ENCODE assay signal across 9 cellular contexts in the genomic region with DNA sequence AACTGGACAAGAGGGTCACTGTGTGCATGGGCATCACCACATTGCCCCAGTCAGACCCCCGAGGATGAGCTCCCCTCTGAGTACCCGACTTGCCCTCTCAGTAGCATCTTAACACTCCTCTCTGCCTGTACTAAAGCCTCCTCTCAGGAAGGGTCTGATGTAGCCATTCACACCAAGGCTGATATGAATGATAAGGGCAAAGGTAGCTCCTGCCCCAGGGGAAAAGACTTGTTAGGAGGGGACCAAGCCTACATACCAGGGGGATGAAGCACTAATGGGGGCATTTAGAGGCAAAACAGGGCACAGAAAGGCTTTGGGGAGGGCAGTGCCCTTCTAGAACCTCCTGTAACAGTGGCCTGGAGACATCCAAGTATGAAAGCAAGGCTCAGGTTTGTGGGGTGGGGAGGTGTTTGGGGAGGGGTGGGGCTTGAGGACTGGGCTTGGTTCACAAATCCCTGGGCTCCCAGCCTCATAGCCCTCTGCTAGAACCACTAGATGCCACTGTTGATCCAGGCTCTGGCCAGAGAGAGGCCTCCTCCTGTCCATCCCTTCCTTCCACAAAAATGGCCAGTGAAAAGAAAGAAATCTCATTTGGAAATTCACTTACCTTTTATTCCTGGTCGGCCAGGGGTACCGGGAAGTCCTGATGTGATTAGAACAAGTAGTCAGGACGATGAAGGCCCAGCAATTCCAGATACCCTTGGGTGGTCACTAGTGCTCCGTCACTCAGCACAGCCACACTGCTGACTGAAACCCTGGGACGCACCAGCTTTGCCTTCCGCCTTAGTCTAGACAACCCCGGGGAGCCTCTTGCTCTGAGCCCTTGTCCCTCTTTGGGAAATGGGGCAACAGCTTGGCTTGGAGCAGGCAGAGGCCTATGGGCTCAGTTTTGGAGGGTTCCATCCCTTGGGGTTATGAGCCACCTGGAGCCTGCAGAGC. TPM values are rescaled to one million over a fixed set of nuclear protein-coding genes. Genes with fewer than 3 reads are reported as not detected.
DNase-seq lines count a peak whose midpoint lies in the region; ATAC-seq and TF ChIP-seq lines count a peak whose summit lies in the region.
"Had no signal": no experiment of that assay in that cellular context is flagged by ENCODE, and none has a peak within 500 bp of the region (broad histone marks: within the 10 kb centered on the region; RNA-seq: fewer than 3 reads in every experiment).

No MANE protein-coding gene starts in this region.

- peak; percentile 42 for ATAC-seq in GM19463 (IDR thresholded peaks at IDR 0.05; ENCODE audit: unreplicated experiment)
- no peak for ATAC-seq in GM19324 (IDR thresholded peaks at IDR 0.05; ENCODE audit: low FRiP score, unreplicated experiment)

- no peak overlapping the region for H3K9ac ChIP-seq in parathyroid adenoma

- H3K4me3 ChIP-seq in foreskin fibroblast (ENCODE audit: low read depth in 1 of 2, low read length in 2 of 2) (no peak overlapping the region), parathyroid adenoma (ENCODE audit: low read depth, low read length) (no peak overlapping the region), suprapubic skin (no peak overlapping the region)

- H3K27me3 ChIP-seq in parathyroid adenoma (ENCODE audit: control insufficient read depth, insufficient read depth, low read length) (no peaks in the 10 kb centered on the region), suprapubic skin (no peaks in the 10 kb centered on the region)

- TF ChIP-seq EP300 in suprapubic skin (IDR thresholded peaks at IDR 0.05), result no peak

- peaks cover 2% of the 10 kb centered on the region for H3K4me1 ChIP-seq in parathyroid adenoma
- peaks cover 5% of the 10 kb centered on the region for H3K4me1 ChIP-seq in suprapubic skin

- 80% methylated on average over 9 of the region's 9 CpGs for WGBS in suprapubic skin

- H3K9me3 ChIP-seq in parathyroid adenoma (ENCODE audit: control insufficient read depth, low read length), result no peaks in the 10 kb centered on the region
- no peaks in the 10 kb centered on the region for H3K9me3 ChIP-seq in suprapubic skin

- no peak overlapping the region for H2AFZ ChIP-seq in parathyroid adenoma

- TF ChIP-seq CTCF in foreskin fibroblast (IDR thresholded peaks at IDR 0.05; ENCODE audit: low read depth, low read length), result peak; percentile 90
- peak; percentile 72 for TF ChIP-seq CTCF in parathyroid adenoma (IDR thresholded peaks at IDR 0.05)
- peak in 1 of 2 donors; percentile 31 for TF ChIP-seq CTCF in suprapubic skin (IDR thresholded peaks at IDR 0.05)

- no peak overlapping the region for H3K4me2 ChIP-seq in parathyroid adenoma (ENCODE audit: low read length)

- no peaks in the 10 kb centered on the region for H3K79me2 ChIP-seq in parathyroid adenoma

- H3K27ac ChIP-seq in parathyroid adenoma (no peak overlapping the region), suprapubic skin (no peak overlapping the region)

- no peaks in the 10 kb centered on the region for H3K36me3 ChIP-seq in parathyroid adenoma (ENCODE audit: control insufficient read depth, insufficient read depth, low read length)
- peaks cover 22% of the 10 kb centered on the region for H3K36me3 ChIP-seq in suprapubic skin

- DNase-seq in Ammon's horn (ENCODE audit: low spot score) (peak; percentile 83), SK-MEL-5 (ENCODE audit: low read depth, low spot score) (peak; percentile 74), foreskin fibroblast (peak; percentile 67 to 91), NCI-H2029 treated with DMSO at 0.1 percent for 48 hours (lab: John Stamatoyannopoulos, UW) (no peak), suprapubic skin (ENCODE audit: low spot score in 2 of 2) (no peak)

- no peak for TF ChIP-seq POLR2A in suprapubic skin (IDR thresholded peaks at IDR 0.05)

- in situ Hi-C loops in SK-MEL-5 (cut with HindIII; ENCODE audit: low pct_unique_long_range_greater_than_20kb, low sequenced_read_pairs), result no loop called here

RNA-seq across cellular contexts. Expression of a gene that starts 40.3 kb away (rescaled TPM):
- total RNA-seq in SK-MEL-5 (2014; rRNA removed; shearing (Covaris generic)), result 0.43 and 0.45 TPM in 2 replicates
- polyA plus RNA-seq in SK-MEL-5 (2015; cell fraction: cytosol; rRNA removed), result 0.05 and 0.31 TPM in 2 replicates
- polyA plus RNA-seq in SK-MEL-5 (2015; cell fraction: nucleus; rRNA removed), result 2.1 TPM in 1 of 2 replicates, not detected in the other
- total RNA-seq in suprapubic skin, result 1,000 to 10,000 TPM in 3 of 4 donors, 100 to 1,000 TPM in 1; 926 to 1,768 (median 1,374) TPM
- polyA plus RNA-seq: IgD-negative memory B cell had no signal

Comparison
In these comparisons a context has a peak if more than half of its experiments do, and no peak if none do; other contexts are left out.
1. DNase-seq: peak in Ammon's horn (single experiment), SK-MEL-5 (single experiment) and foreskin fibroblast (2 of 2); none in NCI-H2029 treated with DMSO at 0.1 percent for 48 hours (single experiment) and suprapubic skin (0 of 2).
2. RNA of a gene that starts 40.3 kb away (total RNA-seq): 926 to 1,768 TPM in suprapubic skin; 0.43 to 0.45 TPM in SK-MEL-5; every median in the first group is over 100 times any median in the second.